1 cellular context compared by ENCODE assay signal in genomic region chr3:50616003-50616769, GRCh38.
A peak's percentile ranks its signal among the peaks of the same experiment; 100 is the strongest.
TF ChIP-seq lines count a peak whose summit lies in the region.

No MANE protein-coding gene starts in this region.

TF ChIP-seq in HepG2, 621 proteins besides CTCF, POLR2A, EP300 and RAD21 (continued from another document and continues in another):
- TF ChIP-seq ZNF10 (CRISPR knock-in tag; IDR thresholded peaks at IDR 0.05; ENCODE audit: borderline replicate concordance, low read depth), result no peak
- no peak for TF ChIP-seq ZNF619 (CRISPR knock-in tag; IDR thresholded peaks at IDR 0.05)
- no peak; the same call in 1 of the 2 replicates for TF ChIP-seq NCOA1 (CRISPR knock-in tag; IDR thresholded peaks at IDR 0.05)
- 0 out of 2 replicates have a peak, but pooled peaks have one; percentile 18 for TF ChIP-seq ZNF543 (CRISPR knock-in tag; IDR thresholded peaks at IDR 0.05)
- TF ChIP-seq FOXM1 (CRISPR knock-in tag; IDR thresholded peaks at IDR 0.05), result no peak
- TF ChIP-seq ZFP62 (CRISPR knock-in tag; IDR thresholded peaks at IDR 0.05), result no peak
- no peak for TF ChIP-seq PRPF4 (IDR thresholded peaks at IDR 0.05; ENCODE audit: low read depth, low read length, poor library complexity, severe bottlenecking)
- TF ChIP-seq ZMYM3 (CRISPR knock-in tag; IDR thresholded peaks at IDR 0.05), result no peak
- no peak for TF ChIP-seq SKI (IDR thresholded peaks at IDR 0.05; ENCODE audit: partially characterized antibody)
- TF ChIP-seq SP4 (CRISPR knock-in tag; IDR thresholded peaks at IDR 0.05), result no peak
- no peak for TF ChIP-seq NFIB (CRISPR knock-in tag; IDR thresholded peaks at IDR 0.05; ENCODE audit: borderline replicate concordance)
- TF ChIP-seq CENPT (CRISPR knock-in tag; IDR thresholded peaks at IDR 0.05; ENCODE audit: low read depth), result no peak
- TF ChIP-seq SCMH1 (CRISPR knock-in tag; IDR thresholded peaks at IDR 0.05; ENCODE audit: borderline replicate concordance), result no peak
- TF ChIP-seq SMAD9 (CRISPR knock-in tag; IDR thresholded peaks at IDR 0.05), result no peak
- TF ChIP-seq ATF5 (CRISPR knock-in tag; IDR thresholded peaks at IDR 0.05; ENCODE audit: low read depth), result no peak
- TF ChIP-seq STAT5B (CRISPR knock-in tag; IDR thresholded peaks at IDR 0.05), result no peak
- TF ChIP-seq JUN (CRISPR knock-in tag; IDR thresholded peaks at IDR 0.05), result no peak
- TF ChIP-seq ZNF331 (CRISPR knock-in tag; IDR thresholded peaks at IDR 0.05), result no peak
- TF ChIP-seq AKAP8 (CRISPR knock-in tag; IDR thresholded peaks at IDR 0.05), result no peak
- TF ChIP-seq REXO4 (CRISPR knock-in tag; IDR thresholded peaks at IDR 0.05; ENCODE audit: borderline replicate concordance), result no peak
- TF ChIP-seq ZNF672 (CRISPR knock-in tag; IDR thresholded peaks at IDR 0.05), result no peak
- TF ChIP-seq ZBTB1 (CRISPR knock-in tag; IDR thresholded peaks at IDR 0.05; ENCODE audit: borderline replicate concordance), result no peak
- TF ChIP-seq PCBP2 (optimal IDR thresholded peaks at IDR 0.05; ENCODE audit: low read depth, low read length, poor library complexity, severe bottlenecking), result no peak
- no peak for TF ChIP-seq ATF7-NPFF (CRISPR knock-in tag; IDR thresholded peaks at IDR 0.05; ENCODE audit: low read depth)
- TF ChIP-seq KDM6A (CRISPR knock-in tag; IDR thresholded peaks at IDR 0.05; ENCODE audit: low read depth), result no peak
- TF ChIP-seq ARNTL (CRISPR knock-in tag; IDR thresholded peaks at IDR 0.05), result no peak
- no peak for TF ChIP-seq ZNF343 (CRISPR knock-in tag; IDR thresholded peaks at IDR 0.05)
- TF ChIP-seq ZNF44 (CRISPR knock-in tag; IDR thresholded peaks at IDR 0.05), result no peak
- TF ChIP-seq ZNF280D (CRISPR knock-in tag; IDR thresholded peaks at IDR 0.05), result no peak
- 0 out of 2 replicates have a peak, but pooled peaks have one; percentile 2 for TF ChIP-seq CEBPG (CRISPR knock-in tag; IDR thresholded peaks at IDR 0.05)
- TF ChIP-seq REST (IDR thresholded peaks at IDR 0.05; ENCODE audit: borderline replicate concordance in 1 of 2, low read depth in 1 of 2, low read length in 2 of 2), result no peak
- TF ChIP-seq ZBTB42 (CRISPR knock-in tag; IDR thresholded peaks at IDR 0.05), result no peak
- TF ChIP-seq NFKB2 (CRISPR knock-in tag; IDR thresholded peaks at IDR 0.05; ENCODE audit: borderline replicate concordance), result 0 out of 2 replicates have a peak, but pooled peaks have one; percentile 40
- no peak for TF ChIP-seq ZHX1 (CRISPR knock-in tag; IDR thresholded peaks at IDR 0.05; ENCODE audit: low read depth)
- TF ChIP-seq ZSCAN5A (CRISPR knock-in tag; IDR thresholded peaks at IDR 0.05; ENCODE audit: borderline replicate concordance), result no peak
- TF ChIP-seq HNF1A (IDR thresholded peaks at IDR 0.05; ENCODE audit: low read depth), result no peak
- no peak for TF ChIP-seq HNF1A (CRISPR knock-in tag; IDR thresholded peaks at IDR 0.05; ENCODE audit: borderline replicate concordance)
- no peak for TF ChIP-seq SOX5 (CRISPR knock-in tag; IDR thresholded peaks at IDR 0.05; ENCODE audit: borderline replicate concordance)
- no peak for TF ChIP-seq ZHX2 (IDR thresholded peaks at IDR 0.05; ENCODE audit: low read depth)
- no peak for TF ChIP-seq ZHX2 (CRISPR knock-in tag; IDR thresholded peaks at IDR 0.05; ENCODE audit: borderline replicate concordance)
- peak; percentile 70; the same call in 1 of the 2 replicates for TF ChIP-seq ZNF556 (CRISPR knock-in tag; IDR thresholded peaks at IDR 0.05; ENCODE audit: borderline replicate concordance)
- TF ChIP-seq ZNF746 (CRISPR knock-in tag; IDR thresholded peaks at IDR 0.05), result no peak
- TF ChIP-seq SYNCRIP (IDR thresholded peaks at IDR 0.05; ENCODE audit: insufficient read depth, low read depth, low read length), result no peak
